ENCODE assay signal across 24 cellular contexts in the genomic region with DNA sequence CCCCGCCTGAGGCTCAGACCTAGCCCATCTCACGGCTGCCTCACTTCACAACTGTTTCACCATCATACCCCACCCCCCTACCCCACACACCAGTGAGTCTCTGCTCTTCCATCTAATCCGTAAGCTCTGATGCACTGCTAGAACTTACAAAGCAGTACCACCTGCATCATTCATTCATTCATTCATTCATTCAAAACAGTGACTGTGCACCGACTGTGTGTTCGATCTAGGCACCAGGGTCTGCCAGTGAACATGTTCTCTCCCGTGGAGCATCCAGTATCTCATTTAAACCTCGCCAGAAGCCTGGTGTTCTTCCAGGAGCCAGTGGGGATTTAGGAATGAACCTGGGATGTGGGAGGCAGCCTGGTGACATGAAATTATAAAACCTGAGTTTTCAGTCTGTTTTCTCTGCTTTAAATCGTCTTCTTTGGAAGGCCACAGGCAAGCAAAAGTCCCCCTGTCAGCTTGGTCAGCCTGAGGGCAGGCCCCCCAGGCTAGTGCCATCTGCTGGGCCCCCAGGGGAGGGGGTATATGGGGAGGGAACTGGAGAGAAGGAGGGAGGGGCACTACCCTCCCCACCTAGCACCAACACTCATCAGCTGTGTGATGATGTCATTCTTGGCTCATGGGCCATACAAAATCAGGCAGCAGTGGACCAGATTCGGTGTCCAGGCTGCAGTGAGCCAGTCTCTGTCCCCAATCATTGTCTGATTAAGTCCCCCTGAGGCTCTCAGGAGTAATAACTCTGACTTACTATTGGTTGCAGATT. TPM values are rescaled to one million over a fixed set of nuclear protein-coding genes. Genes with fewer than 3 reads are reported as not detected.
DNase-seq lines count a peak whose midpoint lies in the region; ATAC-seq, FAIRE-seq and TF ChIP-seq lines count a peak whose summit lies in the region.
"Had no signal": no experiment of that assay in that cellular context is flagged by ENCODE, and none has a peak within 500 bp of the region (broad histone marks: within the 10 kb centered on the region; RNA-seq: fewer than 3 reads in every experiment).

No MANE protein-coding gene starts in this region.

- TF ChIP-seq RAD21 in GM12878 (IDR thresholded peaks at IDR 0.05; ENCODE audit: insufficient read depth, low read depth, low read length): no peak

- RAD21 ChIA-PET in GM12878 (lab: Charles Lee; ENCODE audit: unreplicated experiment): interaction anchor here (1.0 kb wide), 1 partner anchor 9 kb away, joined by 3 read pairs; no protein-coding TSS in a partner anchor

- in situ Hi-C loops in GM23248 (cut with MboI): no loop called here
- in situ Hi-C loops in GM12878 (cut with MboI): no loop called here

- no peak overlapping the region for H2AFZ ChIP-seq in GM23248
- H2AFZ ChIP-seq in GM12878 (ENCODE audit: control insufficient read depth, low read depth, low read length): no peak overlapping the region

- SMC1A ChIA-PET in GM12878 (lab: Charles Lee; ENCODE audit: uncharacterized antibody, unreplicated experiment): interaction anchor here (1.3 kb wide), 1 partner anchor 11 kb away, joined by 3 read pairs; no protein-coding TSS in a partner anchor

- no peaks in the 10 kb centered on the region for H4K20me1 ChIP-seq in GM23248 (ENCODE audit: insufficient read depth)
- H4K20me1 ChIP-seq in GM12878 (ENCODE audit: control insufficient read depth, insufficient read depth): no peaks in the 10 kb centered on the region

- TF ChIP-seq EP300 in GM12878 (IDR thresholded peaks at IDR 0.05; ENCODE audit: borderline replicate concordance in 1 of 2, control insufficient read depth in 1 of 2, low read depth in 2 of 2, low read length in 2 of 2): no peak

- H3K36me3 ChIP-seq in GM23248 (ENCODE audit: low read depth): no peaks in the 10 kb centered on the region
- H3K36me3 ChIP-seq in GM12878 (ENCODE audit: control insufficient read depth in 2 of 2, insufficient read depth in 2 of 2, low read length in 1 of 2): no peaks in the 10 kb centered on the region
- H3K36me3 ChIP-seq in left lung: no peaks in the 10 kb centered on the region
- H3K36me3 ChIP-seq: BE2C, MG63, SJSA1 had no signal

- H3K4me1 ChIP-seq in GM23248 (ENCODE audit: insufficient read depth): peaks cover 3% of the 10 kb centered on the region; the same call in 1 of the 2 replicates
- peaks cover 10% of the 10 kb centered on the region for H3K4me1 ChIP-seq in GM12878 (ENCODE audit: control insufficient read depth, insufficient read depth, low read length)
- H3K4me1 ChIP-seq in left lung: no peaks in the 10 kb centered on the region
- H3K4me1 ChIP-seq: BE2C, SJSA1 had no signal

- BruUV-seq in GM12878 (replicated peaks; lab: Mats Ljungman, UMichigan): no TSS peak

- H3K27me3 ChIP-seq in GM23248 (replicated peaks; ENCODE audit: insufficient read depth): peaks cover 22% of the 10 kb centered on the region
- H3K27me3 ChIP-seq in GM12878 (replicated peaks in 1 of 2; ENCODE audit: control insufficient read depth in 2 of 2, insufficient read depth in 2 of 2, low read length in 1 of 2): peaks cover 0 to 2% of the 10 kb centered on the region in 2 experiments; a peak in 2 of 4 replicates
- H3K27me3 ChIP-seq in left lung: peaks cover 0 to 57% of the 10 kb centered on the region in 2 donors
- H3K27me3 ChIP-seq: BE2C had no signal

- TF ChIP-seq CTCF in GM12878 (IDR thresholded peaks at IDR 0.05 in 2 of 3, conservative IDR thresholded peaks at IDR 0.05 in 1 of 3; ENCODE audit: control insufficient read depth in 2 of 3, extremely low read depth in 1 of 3, insufficient read depth in 1 of 3, low read depth in 3 of 3, low read length in 3 of 3) (no peak), left lung (IDR thresholded peaks at IDR 0.05) (no peak)

- H3K4me3 ChIP-seq in GM23248: no peak overlapping the region
- no peak overlapping the region for H3K4me3 ChIP-seq in GM12878
- H3K4me3 ChIP-seq in left lung: no peak overlapping the region
- H3K4me3 ChIP-seq: A549, MG63, SJSA1 had no signal

- H3K27ac ChIP-seq in GM23248 (no peak overlapping the region), GM12878 (ENCODE audit: control insufficient read depth, insufficient read depth) (no peak overlapping the region), left lung (no peak overlapping the region)
- H3K27ac ChIP-seq: A549, SJSA1 had no signal

- FAIRE-seq in GM12878 (lab: Jason Lieb, UNC): no peak
- FAIRE-seq: A549, D721Med, H54, RCC 7860 had no signal

- POLR2A ChIA-PET in GM12878 (lab: Charles Lee): interaction anchor here (0.5 to 1.5 kb wide), 3 partner anchors 8 to 177 kb away, joined by 3 read pairs; no protein-coding TSS in a partner anchor

- no peak for TF ChIP-seq POLR2A in GM12878 (IDR thresholded peaks at IDR 0.05; ENCODE audit: low read depth, low read length)

- H3K79me2 ChIP-seq in GM23248 (ENCODE audit: insufficient read depth) (no peaks in the 10 kb centered on the region), GM12878 (ENCODE audit: control insufficient read depth, insufficient read depth, low read length) (no peaks in the 10 kb centered on the region)

- no peak overlapping the region for H3K9ac ChIP-seq in GM23248
- H3K9ac ChIP-seq in GM12878 (ENCODE audit: control insufficient read depth, insufficient read depth, low read length): no peak overlapping the region

- no peak overlapping the region for H3K4me2 ChIP-seq in GM23248 (ENCODE audit: unreplicated experiment)
- H3K4me2 ChIP-seq in GM12878 (ENCODE audit: control insufficient read depth, insufficient read depth): no peak overlapping the region
- H3K4me2 ChIP-seq: A549 had no signal

- H3K9me3 ChIP-seq in GM23248 (ENCODE audit: low read depth) (no peaks in the 10 kb centered on the region), GM12878 (replicated peaks; ENCODE audit: control insufficient read depth, insufficient read depth, low read length) (no peaks in the 10 kb centered on the region), left lung (no peaks in the 10 kb centered on the region)
- H3K9me3 ChIP-seq: A549, BE2C, MG63, SJSA1 had no signal

- no peaks in the 10 kb centered on the region for H3K9me2 ChIP-seq in GM23248 (ENCODE audit: insufficient read depth)

- CTCF ChIA-PET in GM12878 (lab: Yijun Ruan, JAX): interaction anchor here (0.7 to 1.0 kb wide), 3 partner anchors 9 to 108 kb away, joined by 3 read pairs; no protein-coding TSS in a partner anchor

- intact Hi-C loops in GM12878 (cut with micrococcal nuclease; ENCODE audit: unreplicated experiment): no loop called here
- intact Hi-C loops in left lung (cut with DNase I): no loop called here

- 66 to 67% methylated on average over 9 of the region's 9 CpGs for WGBS in GM23248 (ENCODE audit: low coverage in 1 of 2, low lambda C conversion rate in 2 of 2, missing lambda C conversion rate in 2 of 2), 2 experiments
- 60% methylated on average over 9 of the region's 9 CpGs for WGBS in GM12878 (ENCODE audit: insufficient coverage, insufficient replicate concordance, low lambda C conversion rate, missing lambda C conversion rate)

- DNase-seq in GM23248: peak; percentile 23
- peak; percentile 13 for DNase-seq in M059J (ENCODE audit: low read depth)
- no peak for DNase-seq in GM12878 (ENCODE audit: low read depth, low spot score)
- DNase-seq in left lung: no peak
- no peak for DNase-seq in SW 1271 (lab: John Stamatoyannopoulos, UW)
- DNase-seq in activated CD4-positive, CD25-positive, alpha-beta regulatory T cell treated with anti-CD3 and anti-CD28 coated beads, Interleukin-2, amount 50 U/mL, for 72 hours: no peak
- DNase-seq: BE2C, DMS79 treated with DMSO at 0.1 percent for 48 hours, Kasumi-1, MG63, NCI-H1417 treated with DMSO at 0.1 percent for 48 hours, NCI-H187 treated with DMSO at 0.1 percent for 48 hours, NCI-H2227 treated with DMSO at 0.1 percent for 48 hours, NCI-H510A, NCI-H774, OCI-M1 had no signal

- no peaks in the 10 kb centered on the region for H3F3A ChIP-seq in GM23248 (ENCODE audit: insufficient read depth)

- ATAC-seq in GM12878 (no peak), left lung (peak; percentile 12), GM21529 (IDR thresholded peaks at IDR 0.05; ENCODE audit: unreplicated experiment) (no peak), GM21786 (IDR thresholded peaks at IDR 0.05; ENCODE audit: unreplicated experiment) (no peak)
- ATAC-seq: A549 had no signal

RNA-seq across cellular contexts. Expression of a gene that starts 18.4 kb away (rescaled TPM):
- total RNA-seq in GM23248 (2014; rRNA removed; shearing (Covaris generic)): not detected in 2 replicates
- 0.05 and 0.08 TPM in 2 replicates for polyA plus RNA-seq in GM23248 (2016; fragmentation: Nextera tagmentation; extraction: Ambion mirVana)
- not detected in 2 replicates for total RNA-seq in M059J (2014; rRNA removed; shearing (Covaris generic))
- total RNA-seq in GM12878 (2013; cell fraction: nucleolus; rRNA removed): 4.0 TPM in 2 replicates
- total RNA-seq in GM12878 (2014; rRNA removed): 0.06 TPM in 1 of 2 replicates, not detected in the other
- total RNA-seq in GM12878 (2014; rRNA removed; fragmentation: Illumina TruSeq; extraction: Trizol): not detected in 2 replicates
- 0.19 and 0.31 TPM in 2 replicates for total RNA-seq in GM12878 (2021)
- polyA plus RNA-seq in GM12878 (2011; ENCODE audit: low read depth): 0.21 TPM
- polyA plus RNA-seq in GM12878 (2011; rRNA removed): 0.55 and 0.69 TPM in 2 replicates
- polyA plus RNA-seq in GM12878 (2011; cell fraction: cytosol; rRNA removed): 0.82 and 1.3 TPM in 2 replicates
- polyA plus RNA-seq in GM12878 (2011; cell fraction: nucleus; rRNA removed): 3.8 and 6.0 TPM in 2 replicates
- 0.57 and 1.00 TPM in 2 replicates for polyA plus RNA-seq in GM12878 (2012)
- polyA plus RNA-seq in GM12878 (2014; fragmentation: Illumina TruSeq; extraction: Trizol): not detected in 2 replicates
- polyA plus RNA-seq in GM12878 (2014; fragmentation: Nextera tagmentation; extraction: Ambion mirVana): not detected
- polyA plus RNA-seq in GM12878 (2014; rRNA removed): 0.03 TPM in 1 of 2 replicates, not detected in the other
- polyA plus RNA-seq in GM12878 (2016; fragmentation: Nextera tagmentation; extraction: Ambion mirVana): under 1 TPM in 1 of 2 experiments, not detected in 1; 0.07 TPM
- 0.82 and 1.1 TPM in 2 replicates for polyA minus RNA-seq in GM12878 (2011; rRNA and poly(A)+ RNA removed)
- polyA minus RNA-seq in GM12878 (2011; cell fraction: cytosol; rRNA and poly(A)+ RNA removed): 0.31 TPM in 1 of 2 replicates, not detected in the other
- polyA minus RNA-seq in GM12878 (2011; cell fraction: nucleus; rRNA and poly(A)+ RNA removed): 1.8 TPM in 2 replicates
- total RNA-seq in left lung: 1 to 10 TPM in 1 of 2 donors, not detected in 1; 1.5 TPM
- total RNA-seq: Right ventricle myocardium inferior, SJSA1 had no signal
- polyA plus RNA-seq: A549 had no signal

RNA-seq across cellular contexts. Expression of a gene that starts 39.6 kb away (rescaled TPM):
- 54.8 and 59.6 TPM in 2 replicates for total RNA-seq in GM23248 (2014; rRNA removed; shearing (Covaris generic))
- 41.6 and 45.7 TPM in 2 replicates for polyA plus RNA-seq in GM23248 (2016; fragmentation: Nextera tagmentation; extraction: Ambion mirVana)
- 6.8 and 13.1 TPM in 2 replicates for total RNA-seq in M059J (2014; rRNA removed; shearing (Covaris generic))
- total RNA-seq in GM12878 (2013; cell fraction: nucleolus; rRNA removed): 8.3 and 13.5 TPM in 2 replicates
- total RNA-seq in GM12878 (2014; rRNA removed): 10.4 and 11.8 TPM in 2 replicates
- 5.2 and 6.4 TPM in 2 replicates for total RNA-seq in GM12878 (2014; rRNA removed; fragmentation: Illumina TruSeq; extraction: Trizol)
- 16.8 and 18.4 TPM in 2 replicates for total RNA-seq in GM12878 (2021)
- 6.1 TPM for polyA plus RNA-seq in GM12878 (2011; ENCODE audit: low read depth)
- 7.6 and 13.0 TPM in 2 replicates for polyA plus RNA-seq in GM12878 (2011; rRNA removed)
- 12.7 and 18.2 TPM in 2 replicates for polyA plus RNA-seq in GM12878 (2011; cell fraction: cytosol; rRNA removed)
- polyA plus RNA-seq in GM12878 (2011; cell fraction: nucleus; rRNA removed): 53.0 and 66.8 TPM in 2 replicates
- 7.0 and 7.7 TPM in 2 replicates for polyA plus RNA-seq in GM12878 (2012)
- 2.1 and 7.2 TPM in 2 replicates for polyA plus RNA-seq in GM12878 (2014; fragmentation: Illumina TruSeq; extraction: Trizol)
- polyA plus RNA-seq in GM12878 (2014; fragmentation: Nextera tagmentation; extraction: Ambion mirVana): under 1 TPM in 1 of 2 experiments, not detected in 1; 0.16 TPM
- 9.1 and 13.3 TPM in 2 replicates for polyA plus RNA-seq in GM12878 (2014; rRNA removed)
- polyA plus RNA-seq in GM12878 (2016; fragmentation: Nextera tagmentation; extraction: Ambion mirVana): 10 to 100 TPM; 10.1 to 10.9 TPM
- polyA minus RNA-seq in GM12878 (2011; rRNA and poly(A)+ RNA removed): 11.2 and 14.5 TPM in 2 replicates
- 4.9 and 7.0 TPM in 2 replicates for polyA minus RNA-seq in GM12878 (2011; cell fraction: cytosol; rRNA and poly(A)+ RNA removed)
- 8.1 and 15.6 TPM in 2 replicates for polyA minus RNA-seq in GM12878 (2011; cell fraction: nucleus; rRNA and poly(A)+ RNA removed)
- 10 to 100 TPM; 20.5 to 22.2 TPM for total RNA-seq in left lung

RNA-seq across cellular contexts. Expression of a gene that starts 58.6 kb away (rescaled TPM):
- total RNA-seq in GM23248 (2014; rRNA removed; shearing (Covaris generic)): not detected in 2 replicates
- 0.15 and 0.19 TPM in 2 replicates for polyA plus RNA-seq in GM23248 (2016; fragmentation: Nextera tagmentation; extraction: Ambion mirVana)
- 0.07 and 0.59 TPM in 2 replicates for total RNA-seq in M059J (2014; rRNA removed; shearing (Covaris generic))
- 55.9 and 64.1 TPM in 2 replicates for total RNA-seq in GM12878 (2013; cell fraction: nucleolus; rRNA removed)
- total RNA-seq in GM12878 (2014; rRNA removed): 12.4 and 14.8 TPM in 2 replicates
- total RNA-seq in GM12878 (2014; rRNA removed; fragmentation: Illumina TruSeq; extraction: Trizol): 11.7 and 14.3 TPM in 2 replicates
- 86.8 and 91.9 TPM in 2 replicates for total RNA-seq in GM12878 (2021)
- polyA plus RNA-seq in GM12878 (2011; ENCODE audit: low read depth): 28.0 TPM
- 27.7 and 91.9 TPM in 2 replicates for polyA plus RNA-seq in GM12878 (2011; rRNA removed)
- polyA plus RNA-seq in GM12878 (2011; cell fraction: cytosol; rRNA removed): 89.5 and 131 TPM in 2 replicates
- polyA plus RNA-seq in GM12878 (2011; cell fraction: nucleus; rRNA removed): 145 TPM in 2 replicates
- 50.5 and 64.7 TPM in 2 replicates for polyA plus RNA-seq in GM12878 (2012)
- polyA plus RNA-seq in GM12878 (2014; fragmentation: Illumina TruSeq; extraction: Trizol): 24.3 and 56.0 TPM in 2 replicates
- 10 to 100 TPM; 10.2 TPM for polyA plus RNA-seq in GM12878 (2014; fragmentation: Nextera tagmentation; extraction: Ambion mirVana)
- polyA plus RNA-seq in GM12878 (2014; rRNA removed): 46.1 and 56.0 TPM in 2 replicates
- 100 to 1,000 TPM; 119 to 120 TPM for polyA plus RNA-seq in GM12878 (2016; fragmentation: Nextera tagmentation; extraction: Ambion mirVana)
- 34.5 and 58.6 TPM in 2 replicates for polyA minus RNA-seq in GM12878 (2011; rRNA and poly(A)+ RNA removed)
- polyA minus RNA-seq in GM12878 (2011; cell fraction: cytosol; rRNA and poly(A)+ RNA removed): 47.5 and 49.2 TPM in 2 replicates
- polyA minus RNA-seq in GM12878 (2011; cell fraction: nucleus; rRNA and poly(A)+ RNA removed): 19.7 and 32.2 TPM in 2 replicates
- 1 to 10 TPM; 3.7 to 7.7 TPM for total RNA-seq in left lung
- total RNA-seq: SJSA1 had no signal

Comparison
In these comparisons a context has a peak if more than half of its experiments do, and no peak if none do; other contexts are left out.
1. DNase-seq: peak in GM23248 (single experiment) and M059J (single experiment); none in GM12878 (single experiment), left lung (0 of 2), SW 1271 (0 of 2) and activated CD4-positive, CD25-positive, alpha-beta regulatory T cell treated with anti-CD3 and anti-CD28 coated beads, Interleukin-2, amount 50 U/mL, for 72 hours (single experiment).